Comparison of ENCODE assay signal across 29 cellular contexts in genomic region chr5:148237795-148238194, GRCh38. TPM values are rescaled to one million over a fixed set of nuclear protein-coding genes. Genes with fewer than 3 reads are reported as not detected.
"Had no signal": no experiment of that assay in that cellular context is flagged by ENCODE, and none has a peak within 500 bp of the region (broad histone marks: within the 10 kb centered on the region; RNA-seq: fewer than 3 reads in every experiment).

No MANE protein-coding gene starts in this region.

- FAIRE-seq: astrocyte, K562 had no signal

- H3K27ac Mint-ChIP-seq: activated naive CD4-positive, alpha-beta T cell treated with anti-CD3 and anti-CD28 coated beads for 36 hours; activated naive CD8-positive, alpha-beta T cell; activated T-helper 17 cell treated with anti-CD3 and anti-CD28 coated beads, Interleukin-2, amount 50 U/mL, for 72 hours; brain; T-helper 1 cell treated with Interleukin-12 subunit alpha and Interleukin-12 subunit beta and Interleukin-4 antibody, amounts not matched to agents 30 μg/mL and 1 μg/mL, for 36 hours; WTC11 had no signal

- H3K36me3 Mint-ChIP-seq: activated naive CD8-positive, alpha-beta T cell; brain; WTC11 had no signal

- H3K4me3 Mint-ChIP-seq: activated naive CD4-positive, alpha-beta T cell treated with anti-CD3 and anti-CD28 coated beads for 36 hours; activated naive CD8-positive, alpha-beta T cell; activated T-helper 17 cell treated with anti-CD3 and anti-CD28 coated beads, Interleukin-2, amount 50 U/mL, for 72 hours; brain; T-helper 1 cell treated with Interleukin-12 subunit alpha and Interleukin-12 subunit beta and Interleukin-4 antibody, amounts not matched to agents 30 μg/mL and 1 μg/mL, for 36 hours; WTC11 had no signal

- H3K9me3 Mint-ChIP-seq: activated naive CD4-positive, alpha-beta T cell treated with anti-CD3 and anti-CD28 coated beads for 36 hours; brain; T-helper 1 cell treated with Interleukin-12 subunit alpha and Interleukin-12 subunit beta and Interleukin-4 antibody, amounts not matched to agents 30 μg/mL and 1 μg/mL, for 36 hours; WTC11 had no signal

- DNase-seq: activated CD4-positive, alpha-beta T cell treated with anti-CD3 and anti-CD28 coated beads for 48 hours; activated CD4-positive, alpha-beta T cell treated with anti-CD3 and anti-CD28 coated beads, Interleukin-2, amount 50 U/mL, for 4 hours; activated CD4-positive, CD25-positive, alpha-beta regulatory T cell treated with anti-CD3 and anti-CD28 coated beads, Interleukin-2, amount 50 U/mL, for 72 hours; activated CD8-positive, alpha-beta memory T cell treated with anti-CD3 and anti-CD28 coated beads for 24 hours; activated gamma-delta T cell; activated naive CD4-positive, alpha-beta T cell treated with anti-CD3 and anti-CD28 coated beads for 36 hours; activated T-cell treated with anti-CD3 and anti-CD28 coated beads for 4 hours; activated T-cell treated with anti-CD3 and anti-CD28 coated beads, Interleukin-2, amount 50 U/mL, for 48 hours; amygdala; cerebellar nuclear complex; Karpas-422; NCI-H1105 treated with DMSO at 0.1 percent for 48 hours; NCI-H1436 treated with DMSO at 0.1 percent for 48 hours; NCI-H187; NCI-H2081; NCI-H446; NCI-H524; SIG-M5; SW 1271 had no signal

- H3K27me3 Mint-ChIP-seq: activated naive CD8-positive, alpha-beta T cell; activated T-helper 17 cell treated with anti-CD3 and anti-CD28 coated beads, Interleukin-2, amount 50 U/mL, for 72 hours had no signal

- H3K4me1 Mint-ChIP-seq: activated T-helper 17 cell treated with anti-CD3 and anti-CD28 coated beads, Interleukin-2, amount 50 U/mL, for 72 hours; brain; WTC11 had no signal

- ATAC-seq: activated T-helper 17 cell treated with anti-CD3 and anti-CD28 coated beads, Interleukin-2, amount 50 U/mL, for 72 hours; K562; WTC11 had no signal

- H3K27ac ChIP-seq: cardiac muscle cell, SK-N-MC had no signal

- H3K4me3 ChIP-seq: cardiac muscle cell, K562, SK-N-MC had no signal

RNA-seq across cellular contexts. Expression of gene MARCOL, which starts 0.5 kb away (rescaled TPM):
- total RNA-seq: activated naive CD4-positive, alpha-beta T cell treated with anti-CD3 and anti-CD28 coated beads for 36 hours; activated T-helper 17 cell treated with anti-CD3 and anti-CD28 coated beads, Interleukin-2, amount 50 U/mL, for 72 hours; astrocyte; cardiac muscle cell; K562; RPMI7951; WTC11 had no signal
- polyA plus RNA-seq: K562 had no signal

RNA-seq across cellular contexts. Expression of gene SPINK13, which starts 30.8 kb away (rescaled TPM):
- total RNA-seq: activated naive CD4-positive, alpha-beta T cell treated with anti-CD3 and anti-CD28 coated beads for 36 hours; activated T-helper 17 cell treated with anti-CD3 and anti-CD28 coated beads, Interleukin-2, amount 50 U/mL, for 72 hours; astrocyte; cardiac muscle cell; K562; RPMI7951 had no signal

RNA-seq across cellular contexts. Expression of gene SPINK6, which starts 35.0 kb away (rescaled TPM):
- total RNA-seq: activated naive CD4-positive, alpha-beta T cell treated with anti-CD3 and anti-CD28 coated beads for 36 hours; activated T-helper 17 cell treated with anti-CD3 and anti-CD28 coated beads, Interleukin-2, amount 50 U/mL, for 72 hours; astrocyte; cardiac muscle cell; K562; RPMI7951; WTC11 had no signal
- polyA plus RNA-seq: cardiac muscle cell, K562 had no signal
